In the genomic region with DNA sequence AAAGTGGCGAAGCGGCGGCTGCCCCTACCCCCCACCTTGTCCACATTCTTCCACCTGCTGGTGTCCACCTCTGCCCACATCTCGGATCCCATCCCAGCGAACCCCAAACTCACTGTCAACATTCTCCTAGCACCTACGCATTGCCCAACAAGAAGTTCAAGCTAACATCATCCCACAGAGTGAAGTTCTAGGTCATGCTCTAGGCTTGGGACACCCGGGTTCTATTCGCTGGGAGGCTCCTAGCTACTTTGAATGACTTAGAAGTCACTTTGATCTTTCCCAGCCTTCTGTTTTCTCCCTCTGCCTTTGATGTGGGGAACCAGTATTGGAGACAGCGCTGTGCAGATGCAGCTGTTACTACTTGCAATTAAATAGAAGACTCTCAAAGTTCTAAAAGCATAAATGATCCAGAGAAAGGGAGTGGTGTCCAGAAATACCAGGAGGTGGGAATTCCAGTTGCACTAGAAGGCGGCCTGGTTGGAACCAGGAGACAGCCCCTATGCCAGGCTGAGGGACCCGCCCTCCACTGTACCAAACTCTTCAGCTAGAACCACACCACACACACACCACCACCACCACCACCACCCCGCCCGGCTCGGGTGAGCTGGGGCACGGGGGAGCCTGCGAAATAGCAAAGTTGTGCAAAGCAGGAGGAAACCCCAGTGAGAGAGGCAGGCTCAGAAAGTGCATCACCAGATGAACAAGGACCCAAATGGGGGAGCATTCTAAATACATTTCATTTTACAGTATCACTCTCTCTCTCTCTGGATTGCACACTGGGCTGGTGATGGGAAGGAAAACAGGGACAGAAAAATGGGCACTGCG, we compare ENCODE assay signal across 16 cellular contexts. TPM values are rescaled to one million over a fixed set of nuclear protein-coding genes. Genes with fewer than 3 reads are reported as not detected.
A peak's percentile ranks its signal among the peaks of the same experiment; 100 is the strongest.
DNase-seq lines count a peak whose midpoint lies in the region; ATAC-seq, FAIRE-seq and TF ChIP-seq lines count a peak whose summit lies in the region.
"Had no signal": no experiment of that assay in that cellular context is flagged by ENCODE, and none has a peak within 500 bp of the region (broad histone marks: within the 10 kb centered on the region; RNA-seq: fewer than 3 reads in every experiment).

No MANE protein-coding gene starts in this region.

- FAIRE-seq in urothelium cell line (lab: Jason Lieb, UNC) = peak; percentile 20

- no peak for TF ChIP-seq CTCF in lower lobe of right lung (IDR thresholded peaks at IDR 0.05)

- peaks cover 51% of the 10 kb centered on the region for H3K27me3 Mint-ChIP-seq in activated naive CD8-positive, alpha-beta T cell
- peaks cover 86% of the 10 kb centered on the region for H3K27me3 Mint-ChIP-seq in activated naive CD8-positive, alpha-beta T cell treated with anti-CD3 and anti-CD28 coated beads, Interleukin-2, amount 50 U/mL, for 24 hours

- no peaks in the 10 kb centered on the region for H3K9me3 Mint-ChIP-seq in activated naive CD8-positive, alpha-beta T cell (ENCODE audit: low read depth)
- H3K9me3 Mint-ChIP-seq in activated naive CD8-positive, alpha-beta T cell treated with anti-CD3 and anti-CD28 coated beads, Interleukin-2, amount 50 U/mL, for 24 hours = no peaks in the 10 kb centered on the region

- H3K27me3 ChIP-seq in iPS-20b (ENCODE audit: insufficient read depth, low read length) = peaks cover 100% of the 10 kb centered on the region
- H3K27me3 ChIP-seq in lower lobe of right lung (ENCODE audit: low read depth) = peaks cover 98% of the 10 kb centered on the region

- H3K27ac Mint-ChIP-seq in activated naive CD8-positive, alpha-beta T cell = no peak overlapping the region
- H3K27ac Mint-ChIP-seq in activated naive CD8-positive, alpha-beta T cell treated with anti-CD3 and anti-CD28 coated beads, Interleukin-2, amount 50 U/mL, for 24 hours = no peak overlapping the region
- H3K27ac Mint-ChIP-seq: activated CD8-positive, alpha-beta T cell treated with anti-CD3 and anti-CD28 coated beads, Interleukin-2, amount 10 ng/mL, durations not matched to agents 7 days and 5 days had no signal

- no peak for ATAC-seq in activated naive CD8-positive, alpha-beta T cell treated with anti-CD3 and anti-CD28 coated beads, Interleukin-2, amount 50 U/mL, for 24 hours
- no peak for ATAC-seq in lower lobe of right lung
- no peak for ATAC-seq in GM21619 (IDR thresholded peaks at IDR 0.05; ENCODE audit: unreplicated experiment)
- ATAC-seq: activated CD8-positive, alpha-beta T cell treated with anti-CD3 and anti-CD28 coated beads, Interleukin-2, amount 10 ng/mL, durations not matched to agents 7 days and 5 days; left lobe of liver had no signal

- H3K36me3 ChIP-seq in iPS-20b (ENCODE audit: insufficient read depth, low read depth, low read length) = no peaks in the 10 kb centered on the region
- H3K36me3 ChIP-seq in lower lobe of right lung = no peaks in the 10 kb centered on the region

- H3K4me1 ChIP-seq in iPS-20b (ENCODE audit: insufficient read depth, low read length) = peaks cover 29% of the 10 kb centered on the region
- H3K4me1 ChIP-seq in lower lobe of right lung = peaks cover 35% of the 10 kb centered on the region

- H3K36me3 Mint-ChIP-seq in activated naive CD8-positive, alpha-beta T cell = no peaks in the 10 kb centered on the region
- peaks cover 2% of the 10 kb centered on the region for H3K36me3 Mint-ChIP-seq in activated naive CD8-positive, alpha-beta T cell treated with anti-CD3 and anti-CD28 coated beads, Interleukin-2, amount 50 U/mL, for 24 hours (ENCODE audit: low read depth)

- peaks cover 65% of the 10 kb centered on the region for H3K4me1 Mint-ChIP-seq in activated naive CD8-positive, alpha-beta T cell (ENCODE audit: low read depth)
- H3K4me1 Mint-ChIP-seq in activated naive CD8-positive, alpha-beta T cell treated with anti-CD3 and anti-CD28 coated beads, Interleukin-2, amount 50 U/mL, for 24 hours = peaks cover 67% of the 10 kb centered on the region

- H3K4me3 ChIP-seq in iPS-20b (ENCODE audit: low read length) = peak overlapping the region; percentile 75; the same call in 1 of the 2 replicates
- H3K4me3 ChIP-seq in lower lobe of right lung = no peak overlapping the region

- peak overlapping the region; percentile 67 for H3K4me3 Mint-ChIP-seq in activated naive CD8-positive, alpha-beta T cell
- H3K4me3 Mint-ChIP-seq in activated naive CD8-positive, alpha-beta T cell treated with anti-CD3 and anti-CD28 coated beads, Interleukin-2, amount 50 U/mL, for 24 hours = no peak overlapping the region
- H3K4me3 Mint-ChIP-seq: activated CD8-positive, alpha-beta T cell treated with anti-CD3 and anti-CD28 coated beads, Interleukin-2, amount 10 ng/mL, durations not matched to agents 7 days and 5 days had no signal

- no peak overlapping the region for H3K9ac ChIP-seq in iPS-20b (ENCODE audit: low read depth, low read length)
- H3K9ac ChIP-seq: parathyroid adenoma had no signal

- intact Hi-C loops in lower lobe of right lung (cut with DNase I) (no loop called here), posterior vena cava (cut with DNase I) (no loop called here)

- H3K9me3 ChIP-seq in iPS-20b (ENCODE audit: insufficient read depth, low read depth, low read length) = no peaks in the 10 kb centered on the region
- H3K9me3 ChIP-seq in lower lobe of right lung = no peaks in the 10 kb centered on the region

- no peak for DNase-seq in activated naive CD8-positive, alpha-beta T cell treated with anti-CD3 and anti-CD28 coated beads, Interleukin-2, amount 50 U/mL, for 24 hours
- peak; percentile 25 for DNase-seq in RPMI8226
- DNase-seq in urothelium cell line (ENCODE audit: low spot score) = no peak
- no peak for DNase-seq in lower lobe of right lung
- no peak for DNase-seq in posterior vena cava (ENCODE audit: low spot score)
- DNase-seq: activated CD8-positive, alpha-beta T cell treated with anti-CD3 and anti-CD28 coated beads, Interleukin-2, amount 10 ng/mL, durations not matched to agents 7 days and 5 days; aorta; effector memory CD4-positive, alpha-beta T cell; NCI-H2171 treated with DMSO at 0.1 percent for 48 hours had no signal

- H3K27ac ChIP-seq in iPS-20b (ENCODE audit: low read length) (no peak overlapping the region), lower lobe of right lung (no peak overlapping the region)
- H3K27ac ChIP-seq: C4-2B, parathyroid adenoma had no signal

RNA-seq across cellular contexts. Expression of a gene that starts 5.5 kb away (rescaled TPM):
- total RNA-seq in lower lobe of right lung (0.15 TPM), posterior vena cava (not detected)
- total RNA-seq: aorta, left lobe of liver had no signal

RNA-seq across cellular contexts. Expression of a gene that starts 9.3 kb away (rescaled TPM):
- not detected for total RNA-seq in lower lobe of right lung
- total RNA-seq in posterior vena cava = not detected
- total RNA-seq: activated CD8-positive, alpha-beta T cell treated with anti-CD3 and anti-CD28 coated beads, Interleukin-2, amount 10 ng/mL, durations not matched to agents 7 days and 5 days; aorta; left lobe of liver; T-helper 1 cell treated with Interleukin-12 subunit alpha and Interleukin-12 subunit beta and Interleukin-4 antibody, amounts not matched to agents 30 ng/mL and 1 ng/mL, for 36 hours had no signal

RNA-seq across cellular contexts. Expression of a gene that starts 16.6 kb away (rescaled TPM):
- 28.4 TPM for total RNA-seq in lower lobe of right lung
- 10 to 100 TPM; 21.5 to 22.7 TPM for total RNA-seq in posterior vena cava

RNA-seq across cellular contexts. Expression of a gene that starts 30.0 kb away (rescaled TPM):
- total RNA-seq in lower lobe of right lung = not detected
- total RNA-seq in posterior vena cava = not detected
- total RNA-seq: activated CD8-positive, alpha-beta T cell treated with anti-CD3 and anti-CD28 coated beads, Interleukin-2, amount 10 ng/mL, durations not matched to agents 7 days and 5 days; aorta; T-helper 1 cell treated with Interleukin-12 subunit alpha and Interleukin-12 subunit beta and Interleukin-4 antibody, amounts not matched to agents 30 ng/mL and 1 ng/mL, for 36 hours had no signal

RNA-seq across cellular contexts. Expression of a gene that starts 43.9 kb away (rescaled TPM):
- total RNA-seq in lower lobe of right lung = 15.4 TPM
- 100 to 1,000 TPM in 1 of 2 donors, 10 to 100 TPM in 1; 77.3 to 240 TPM for total RNA-seq in posterior vena cava
- total RNA-seq: T-helper 1 cell treated with Interleukin-12 subunit alpha and Interleukin-12 subunit beta and Interleukin-4 antibody, amounts not matched to agents 30 ng/mL and 1 ng/mL, for 36 hours had no signal
